Comparison of ENCODE assay signal across 15 cellular contexts in the genomic region with DNA sequence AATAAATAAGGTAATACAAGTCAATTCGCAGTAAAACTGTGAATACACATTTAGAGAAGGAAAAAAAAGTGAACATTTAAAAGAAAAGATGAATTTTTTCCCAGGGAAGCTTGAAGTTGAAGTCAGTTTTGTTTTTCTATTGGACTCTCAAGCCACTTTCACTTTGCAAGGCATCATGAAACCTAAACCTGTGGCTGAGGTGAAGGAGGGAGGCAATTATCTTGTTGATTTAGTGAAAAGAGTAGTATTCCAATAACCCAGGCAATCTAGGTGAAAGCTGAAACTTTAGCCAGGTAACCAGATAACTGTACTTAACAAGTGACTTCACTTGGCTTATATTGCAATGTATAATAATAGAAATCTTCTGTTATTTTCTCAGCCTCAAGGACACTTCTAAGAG.
A peak's percentile ranks its signal among the peaks of the same experiment; 100 is the strongest.
DNase-seq lines count a peak whose midpoint lies in the region; ATAC-seq, FAIRE-seq and TF ChIP-seq lines count a peak whose summit lies in the region.
"Had no signal": no experiment of that assay in that cellular context is flagged by ENCODE, and none has a peak within 500 bp of the region (broad histone marks: within the 10 kb centered on the region; RNA-seq: fewer than 3 reads in every experiment).

No MANE protein-coding gene starts in this region.

- H3K4me1 ChIP-seq in thoracic aorta (ENCODE audit: control insufficient read depth in 1 of 2, low read depth in 2 of 2) = no peaks in the 10 kb centered on the region
- H3K4me1 ChIP-seq in left lung = no peaks in the 10 kb centered on the region
- H3K4me1 ChIP-seq: Peyer's patch, upper lobe of right lung had no signal

- FAIRE-seq in GM19239 (lab: Jason Lieb, UNC) = no peak

- intact Hi-C loops in left lung (cut with DNase I) = no loop called here

- no peaks in the 10 kb centered on the region for H3K27me3 ChIP-seq in thoracic aorta (replicated peaks; ENCODE audit: insufficient read depth)
- no peaks in the 10 kb centered on the region for H3K27me3 ChIP-seq in left lung
- H3K27me3 ChIP-seq: Peyer's patch, upper lobe of right lung had no signal

- ATAC-seq in thoracic aorta (ENCODE audit: insufficient number of reproducible peaks, low FRiP score, low read depth) (no peak), left lung (no peak)
- ATAC-seq: upper lobe of right lung had no signal

- H3K27ac ChIP-seq in thoracic aorta = peak overlapping the region in 1 of 2 donors; percentile 48
- no peak overlapping the region for H3K27ac ChIP-seq in left lung
- H3K27ac ChIP-seq: Peyer's patch, upper lobe of right lung had no signal

- H3K4me3 ChIP-seq in choroid plexus epithelial cell (ENCODE audit: low read depth, low read length) (peak overlapping the region; percentile 23), thoracic aorta (peak overlapping the region; percentile 57), left lung (no peak overlapping the region)
- H3K4me3 ChIP-seq: Peyer's patch, upper lobe of right lung had no signal

- no peaks in the 10 kb centered on the region for H3K36me3 ChIP-seq in thoracic aorta
- no peaks in the 10 kb centered on the region for H3K36me3 ChIP-seq in left lung
- H3K36me3 ChIP-seq: Peyer's patch, upper lobe of right lung had no signal

- DNase-seq in NCI-H2196 (lab: John Stamatoyannopoulos, UW; ENCODE audit: unreplicated experiment) = peak; percentile 36
- DNase-seq in NCI-H2196 treated with DMSO at 0.1 percent for 48 hours (lab: John Stamatoyannopoulos, UW; ENCODE audit: unreplicated experiment) = no peak
- DNase-seq in M059J (ENCODE audit: low read depth) = peak; percentile 15
- DNase-seq in choroid plexus epithelial cell (ENCODE audit: low read depth) = peak; percentile 32
- no peak for DNase-seq in thoracic aorta (ENCODE audit: low spot score)
- DNase-seq in T1000 (lab: John Stamatoyannopoulos, UW) = no peak
- no peak for DNase-seq in left lung
- DNase-seq in GM19239 (ENCODE audit: insufficient read length, low spot score) = no peak
- DNase-seq: activated CD4-positive, alpha-beta memory T cell treated with anti-CD3 and anti-CD28 coated beads for 36 hours; activated effector memory CD4-positive, alpha-beta T cell treated with Interleukin-2 at 50 U/mL for 16 hours; KG1; NCI-H226; Peyer's patch; T-helper 2 cell; upper lobe of right lung had no signal

- TF ChIP-seq CTCF in choroid plexus epithelial cell (conservative IDR thresholded peaks at IDR 0.05; ENCODE audit: low read depth, low read length) = no peak
- no peak for TF ChIP-seq CTCF in thoracic aorta (IDR thresholded peaks at IDR 0.05)
- TF ChIP-seq CTCF in left lung (IDR thresholded peaks at IDR 0.05) = no peak

- H3K9me3 ChIP-seq in thoracic aorta = no peaks in the 10 kb centered on the region
- H3K9me3 ChIP-seq in left lung = no peaks in the 10 kb centered on the region
- H3K9me3 ChIP-seq: Peyer's patch, upper lobe of right lung had no signal

Comparison
In these comparisons a context has a peak if more than half of its experiments do, and no peak if none do; other contexts are left out.
1. DNase-seq: peak in NCI-H2196 (single experiment), M059J (single experiment) and choroid plexus epithelial cell (single experiment); none in NCI-H2196 treated with DMSO at 0.1 percent for 48 hours (single experiment), thoracic aorta (single experiment), T1000 (single experiment), left lung (0 of 2) and GM19239 (single experiment).
2. H3K4me3 ChIP-seq: peak in choroid plexus epithelial cell (single experiment) and thoracic aorta (single experiment); none in left lung (0 of 2).